Comparison of ENCODE assay signal across 13 cellular contexts in the genomic region with DNA sequence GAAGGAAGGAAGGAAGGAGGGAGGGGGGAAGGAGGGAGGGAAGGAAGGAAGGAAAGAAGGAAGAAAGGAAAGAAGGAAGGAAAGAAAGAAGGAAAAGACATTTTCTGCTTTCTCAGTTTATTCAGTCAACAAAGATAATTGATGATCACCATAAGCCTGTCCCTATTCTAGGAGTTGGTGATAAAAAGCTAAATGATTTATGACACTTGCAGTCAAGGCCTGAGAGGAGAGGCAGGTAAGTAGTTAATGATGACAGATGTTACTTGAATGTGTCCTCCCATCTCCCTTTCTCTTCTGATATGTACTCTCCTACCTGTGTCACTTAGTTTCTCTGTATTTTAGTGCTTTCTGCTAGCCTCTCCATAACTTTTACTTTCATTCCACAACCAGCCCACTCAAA.
DNase-seq lines count a peak whose midpoint lies in the region.
"Had no signal": no experiment of that assay in that cellular context is flagged by ENCODE, and none has a peak within 500 bp of the region (broad histone marks: within the 10 kb centered on the region; RNA-seq: fewer than 3 reads in every experiment).

No MANE protein-coding gene starts in this region.

- H3K36me3 Mint-ChIP-seq in activated naive CD4-positive, alpha-beta T cell treated with anti-CD3 and anti-CD28 coated beads for 36 hours (ENCODE audit: low read depth) = no peaks in the 10 kb centered on the region
- H3K36me3 Mint-ChIP-seq: CD4-positive, alpha-beta memory T cell had no signal

- intact Hi-C loops in activated naive CD4-positive, alpha-beta T cell treated with anti-CD3 and anti-CD28 coated beads for 36 hours (cut with micrococcal nuclease) = no loop called here

- DNase-seq in NCI-H82 (lab: John Stamatoyannopoulos, UW) = peak; percentile 13
- no peak for DNase-seq in NCI-H82 treated with DMSO at 0.1 percent for 48 hours (lab: John Stamatoyannopoulos, UW; ENCODE audit: unreplicated experiment)
- DNase-seq in NCI-H146 treated with DMSO at 0.1 percent for 48 hours (lab: John Stamatoyannopoulos, UW; ENCODE audit: unreplicated experiment) = peak; percentile 37
- DNase-seq in SHP77 treated with DMSO at 0.1 percent for 48 hours (lab: John Stamatoyannopoulos, UW) = peak; percentile 44
- DNase-seq in NCI-H2029 (lab: John Stamatoyannopoulos, UW) = no peak
- DNase-seq in activated naive CD4-positive, alpha-beta T cell treated with anti-CD3 and anti-CD28 coated beads for 36 hours = no peak
- DNase-seq in SIG-M5 (lab: John Stamatoyannopoulos, UW) = no peak
- DNase-seq: BE2C; CD4-positive, alpha-beta memory T cell; DND-41; GDM1; H7 had no signal

- H3K27ac Mint-ChIP-seq in activated naive CD4-positive, alpha-beta T cell treated with anti-CD3 and anti-CD28 coated beads for 36 hours = no peak overlapping the region
- H3K27ac Mint-ChIP-seq: CD4-positive, alpha-beta memory T cell; GM23338 had no signal

- H3K9me3 Mint-ChIP-seq in activated naive CD4-positive, alpha-beta T cell treated with anti-CD3 and anti-CD28 coated beads for 36 hours = peaks cover 3% of the 10 kb centered on the region
- H3K9me3 Mint-ChIP-seq: GM23338 had no signal

- no peak overlapping the region for H3K4me3 Mint-ChIP-seq in activated naive CD4-positive, alpha-beta T cell treated with anti-CD3 and anti-CD28 coated beads for 36 hours
- H3K4me3 Mint-ChIP-seq: CD4-positive, alpha-beta memory T cell; GM23338 had no signal

- CTCF ChIA-PET in activated naive CD4-positive, alpha-beta T cell treated with anti-CD3 and anti-CD28 coated beads for 36 hours (lab: Charles Lee) = no interaction called here

- H3K27me3 Mint-ChIP-seq in activated naive CD4-positive, alpha-beta T cell treated with anti-CD3 and anti-CD28 coated beads for 36 hours (ENCODE audit: low read depth) = no peaks in the 10 kb centered on the region
- H3K27me3 Mint-ChIP-seq: CD4-positive, alpha-beta memory T cell had no signal

- no peaks in the 10 kb centered on the region for H3K4me1 Mint-ChIP-seq in activated naive CD4-positive, alpha-beta T cell treated with anti-CD3 and anti-CD28 coated beads for 36 hours (ENCODE audit: low read depth)
- H3K4me1 Mint-ChIP-seq: CD4-positive, alpha-beta memory T cell had no signal

Comparison
In these comparisons a context has a peak if more than half of its experiments do, and no peak if none do; other contexts are left out.
1. DNase-seq: peak in NCI-H82 (single experiment), NCI-H146 treated with DMSO at 0.1 percent for 48 hours (single experiment) and SHP77 treated with DMSO at 0.1 percent for 48 hours (single experiment); none in NCI-H82 treated with DMSO at 0.1 percent for 48 hours (single experiment), NCI-H2029 (single experiment), activated naive CD4-positive, alpha-beta T cell treated with anti-CD3 and anti-CD28 coated beads for 36 hours (single experiment) and SIG-M5 (single experiment).